In the genomic region with DNA sequence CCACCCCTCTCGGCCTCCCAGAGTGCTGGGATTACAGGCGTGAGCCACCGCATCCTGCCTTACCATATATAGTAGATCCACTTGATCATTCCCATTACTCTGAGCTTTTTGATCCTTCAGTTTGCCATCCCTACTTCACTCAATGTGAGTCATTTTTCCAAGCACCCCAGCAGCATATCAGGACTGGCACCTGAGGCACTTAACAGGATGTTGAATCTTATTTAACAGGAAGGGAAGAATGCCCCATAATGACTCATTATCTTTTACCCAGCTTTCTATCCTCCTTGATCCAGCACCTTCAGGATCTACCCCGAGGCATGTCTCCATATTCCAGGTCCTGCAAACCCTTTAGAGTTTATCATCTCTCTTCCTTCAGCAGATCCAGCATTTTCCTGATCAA, we compare ENCODE assay signal across 21 cellular contexts.
A peak's percentile ranks its signal among the peaks of the same experiment; 100 is the strongest.
DNase-seq lines count a peak whose midpoint lies in the region; ATAC-seq and TF ChIP-seq lines count a peak whose summit lies in the region.
"Had no signal": no experiment of that assay in that cellular context is flagged by ENCODE, and none has a peak within 500 bp of the region (broad histone marks: within the 10 kb centered on the region; RNA-seq: fewer than 3 reads in every experiment).

No MANE protein-coding gene starts in this region.

- no peaks in the 10 kb centered on the region for H3K9me3 Mint-ChIP-seq in activated CD4-positive, alpha-beta T cell treated with anti-CD3 and anti-CD28 coated beads, Interleukin-2, amount 10 ng/mL, durations not matched to agents 24 days and 14 days
- H3K9me3 Mint-ChIP-seq in nephron progenitor cell = peaks cover 3% of the 10 kb centered on the region
- H3K9me3 Mint-ChIP-seq: CD8-positive, alpha-beta T cell had no signal

- TF ChIP-seq CTCF in RWPE2 (IDR thresholded peaks at IDR 0.05; ENCODE audit: poor library complexity, severe bottlenecking) = no peak
- TF ChIP-seq CTCF in nephron progenitor cell (IDR thresholded peaks at IDR 0.05) = no peak
- TF ChIP-seq CTCF in ovary (IDR thresholded peaks at IDR 0.05) = no peak

- no peak overlapping the region for H3K4me3 Mint-ChIP-seq in activated CD4-positive, alpha-beta T cell treated with anti-CD3 and anti-CD28 coated beads, Interleukin-2, amount 10 ng/mL, durations not matched to agents 24 days and 14 days
- H3K4me3 Mint-ChIP-seq in nephron progenitor cell = no peak overlapping the region
- H3K4me3 Mint-ChIP-seq: B cell; CD8-positive, alpha-beta T cell; GM23338; HFFc6 had no signal

- WGBS in ovary, 3 donors = 71 to 90% (median 78%) methylated on average over 4 of the region's 4 CpGs

- no peaks in the 10 kb centered on the region for H3K27me3 ChIP-seq in RWPE2 (ENCODE audit: insufficient read depth, poor library complexity, severe bottlenecking)
- no peaks in the 10 kb centered on the region for H3K27me3 ChIP-seq in ovary
- H3K27me3 ChIP-seq: BLaER1 treated with 17β-estradiol and CSF1 and Interleukin-3, amounts not matched to agents 10 nM and 100 nM had no signal

- H3K4me3 ChIP-seq in RWPE2 (ENCODE audit: severe bottlenecking) = no peak overlapping the region
- H3K4me3 ChIP-seq in ovary = no peak overlapping the region
- H3K4me3 ChIP-seq: BLaER1 treated with 17β-estradiol and CSF1 and Interleukin-3, amounts not matched to agents 10 nM and 100 nM; GM12878; GM23338; K562 had no signal

- intact Hi-C loops in activated CD4-positive, alpha-beta T cell treated with anti-CD3 and anti-CD28 coated beads, Interleukin-2, amount 10 ng/mL, durations not matched to agents 24 days and 14 days (cut with micrococcal nuclease) = no loop called here
- intact Hi-C loops in ovary (cut with DNase I) = no loop called here

- H3K36me3 ChIP-seq in RWPE2 (ENCODE audit: low read depth) = no peaks in the 10 kb centered on the region
- no peaks in the 10 kb centered on the region for H3K36me3 ChIP-seq in ovary
- H3K36me3 ChIP-seq: BLaER1 treated with 17β-estradiol and CSF1 and Interleukin-3, amounts not matched to agents 10 nM and 100 nM had no signal

- ATAC-seq in RWPE2 (ENCODE audit: low read depth) = peak; percentile 67
- ATAC-seq: CD8-positive, alpha-beta T cell; GM12878; GM23338; HCT116; K562 had no signal

- H3K4me1 ChIP-seq in RWPE2 (ENCODE audit: insufficient read depth, poor library complexity, severe bottlenecking) = no peaks in the 10 kb centered on the region
- no peaks in the 10 kb centered on the region for H3K4me1 ChIP-seq in ovary (ENCODE audit: insufficient read depth)
- H3K4me1 ChIP-seq: BLaER1 treated with 17β-estradiol and CSF1 and Interleukin-3, amounts not matched to agents 10 nM and 100 nM had no signal

- H3K27ac ChIP-seq in RWPE2 (ENCODE audit: poor library complexity, severe bottlenecking) = no peak overlapping the region
- no peak overlapping the region for H3K27ac ChIP-seq in ovary
- H3K27ac ChIP-seq: BLaER1 treated with 17β-estradiol and CSF1 and Interleukin-3, amounts not matched to agents 10 nM and 100 nM; HL-60 had no signal

- TF ChIP-seq EP300 in ovary (IDR thresholded peaks at IDR 0.05) = no peak

- DNase-seq in activated CD4-positive, alpha-beta T cell treated with anti-CD3 and anti-CD28 coated beads, Interleukin-2, amount 10 ng/mL, durations not matched to agents 24 days and 14 days = no peak
- DNase-seq in activated CD4-positive, alpha-beta T cell treated with anti-CD3 and anti-CD28 coated beads for 1 hour = no peak
- DNase-seq in M059J (ENCODE audit: low read depth) = peak; percentile 30
- no peak for DNase-seq in RWPE2 (ENCODE audit: low spot score)
- DNase-seq in nephron progenitor cell = no peak
- DNase-seq in NCI-H2081 (lab: John Stamatoyannopoulos, UW) = no peak
- DNase-seq in activated naive CD4-positive, alpha-beta T cell (lab: John Stamatoyannopoulos, UW) = no peak
- DNase-seq in ovary = no peak
- DNase-seq: 8988T; Calu3; CD8-positive, alpha-beta T cell; H7; HFFc6; IMR-90 had no signal

- H3K36me3 Mint-ChIP-seq in activated CD4-positive, alpha-beta T cell treated with anti-CD3 and anti-CD28 coated beads, Interleukin-2, amount 10 ng/mL, durations not matched to agents 24 days and 14 days (ENCODE audit: low read depth) = no peaks in the 10 kb centered on the region
- no peaks in the 10 kb centered on the region for H3K36me3 Mint-ChIP-seq in nephron progenitor cell (ENCODE audit: low read depth)
- H3K36me3 Mint-ChIP-seq: CD8-positive, alpha-beta T cell had no signal

- H3K9me3 ChIP-seq in RWPE2 (ENCODE audit: severe bottlenecking) (no peaks in the 10 kb centered on the region), ovary (no peaks in the 10 kb centered on the region)

- H3K27ac Mint-ChIP-seq in activated CD4-positive, alpha-beta T cell treated with anti-CD3 and anti-CD28 coated beads, Interleukin-2, amount 10 ng/mL, durations not matched to agents 24 days and 14 days = peak overlapping the region; percentile 22
- peak overlapping the region; percentile 12 for H3K27ac Mint-ChIP-seq in nephron progenitor cell
- H3K27ac Mint-ChIP-seq: B cell; CD8-positive, alpha-beta T cell; GM23338; HFFc6 had no signal

- no peaks in the 10 kb centered on the region for H3K4me1 Mint-ChIP-seq in activated CD4-positive, alpha-beta T cell treated with anti-CD3 and anti-CD28 coated beads, Interleukin-2, amount 10 ng/mL, durations not matched to agents 24 days and 14 days
- H3K4me1 Mint-ChIP-seq in nephron progenitor cell = peaks cover 14% of the 10 kb centered on the region
- H3K4me1 Mint-ChIP-seq: B cell had no signal

- no peak for TF ChIP-seq POLR2A in ovary (IDR thresholded peaks at IDR 0.05)

- no peaks in the 10 kb centered on the region for H3K27me3 Mint-ChIP-seq in activated CD4-positive, alpha-beta T cell treated with anti-CD3 and anti-CD28 coated beads, Interleukin-2, amount 10 ng/mL, durations not matched to agents 24 days and 14 days
- no peaks in the 10 kb centered on the region for H3K27me3 Mint-ChIP-seq in nephron progenitor cell (ENCODE audit: low read depth, poor library complexity)
